In the genomic region with DNA sequence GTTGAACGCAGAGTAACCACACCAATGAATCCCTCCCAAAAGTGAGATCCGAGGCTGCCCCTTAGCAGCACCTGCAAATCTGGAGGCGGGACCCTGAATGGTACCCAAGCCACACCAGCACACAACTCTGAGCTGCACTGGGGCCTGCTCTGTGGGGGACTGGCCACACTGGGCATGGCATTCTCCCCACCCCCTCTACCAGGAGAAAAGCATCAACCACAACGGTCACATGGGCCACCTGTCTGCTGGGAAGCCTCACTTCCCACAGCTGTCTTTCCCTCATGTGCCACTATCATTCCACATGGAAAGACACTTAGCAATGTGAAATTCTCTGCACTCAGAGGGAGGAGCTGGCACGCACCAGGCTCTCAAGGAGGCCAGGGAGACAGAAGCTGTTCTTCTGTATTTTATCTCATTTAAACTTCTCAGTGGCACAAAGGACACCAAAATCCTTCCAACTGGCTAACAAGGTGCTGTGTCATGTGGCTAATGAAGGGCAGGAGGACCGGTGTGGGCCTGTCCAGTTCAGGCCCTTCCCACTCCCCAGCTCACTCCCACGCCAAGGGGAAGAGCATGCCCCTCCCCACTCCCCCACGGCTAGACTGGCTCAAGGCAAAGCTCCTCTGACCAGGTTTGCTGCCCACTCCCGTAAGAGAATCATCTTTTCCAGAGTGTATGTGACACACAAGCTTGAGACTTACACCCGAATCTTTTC, we compare ENCODE assay signal across 1 cellular context.
TF ChIP-seq lines count a peak whose summit lies in the region.

No MANE protein-coding gene starts in this region.

TF ChIP-seq in HEK293T, 16 proteins besides CTCF, POLR2A, EP300 and RAD21 (continued from another document):
- TF ChIP-seq ELF4 (IDR thresholded peaks at IDR 0.05) (no peak), FOXA1 (IDR thresholded peaks at IDR 0.05) (no peak), NFRKB (IDR thresholded peaks at IDR 0.05) (no peak), HDGF (IDR thresholded peaks at IDR 0.05; ENCODE audit: borderline replicate concordance) (no peak), SUZ12 (IDR thresholded peaks at IDR 0.05) (no peak), CTBP1 (IDR thresholded peaks at IDR 0.05; ENCODE audit: borderline replicate concordance) (no peak), L3MBTL2 (conservative IDR thresholded peaks at IDR 0.05) (no peak), LEF1 (IDR thresholded peaks at IDR 0.05; ENCODE audit: borderline replicate concordance) (no peak), ZNF384 (IDR thresholded peaks at IDR 0.05) (no peak), ARNT (IDR thresholded peaks at IDR 0.05) (no peak), BHLHE40 (IDR thresholded peaks at IDR 0.05; ENCODE audit: borderline replicate concordance) (no peak), TARDBP (IDR thresholded peaks at IDR 0.05) (no peak)
